Comparison of ENCODE assay signal across 1 cellular context in genomic region chr12:125092872-125093680, GRCh38.
A peak's percentile ranks its signal among the peaks of the same experiment; 100 is the strongest.
TF ChIP-seq lines count a peak whose summit lies in the region.

No MANE protein-coding gene starts in this region.

TF ChIP-seq in HepG2, 621 proteins besides CTCF, POLR2A, EP300 and RAD21 (continued from another document and continues in another):
- TF ChIP-seq ZGPAT (CRISPR knock-in tag; IDR thresholded peaks at IDR 0.05) (peak; percentile 63), SSRP1 (CRISPR knock-in tag; IDR thresholded peaks at IDR 0.05) (no peak), ZNF44 (CRISPR knock-in tag; IDR thresholded peaks at IDR 0.05) (0 out of 2 replicates have a peak, but pooled peaks have one; percentile 69), ZNF205 (CRISPR knock-in tag; IDR thresholded peaks at IDR 0.05) (peak; percentile 53; the same call in 1 of the 2 replicates), HNRNPH1 (optimal IDR thresholded peaks at IDR 0.05; ENCODE audit: low read depth, low read length) (no peak), ZNF749 (CRISPR knock-in tag; IDR thresholded peaks at IDR 0.05; ENCODE audit: borderline replicate concordance) (no peak), ZHX2 (IDR thresholded peaks at IDR 0.05; ENCODE audit: low read depth) (peak; percentile 10; the same call in 1 of the 2 replicates), ZHX2 (CRISPR knock-in tag; IDR thresholded peaks at IDR 0.05; ENCODE audit: borderline replicate concordance) (no peak), ETV6 (CRISPR knock-in tag; conservative IDR thresholded peaks at IDR 0.05) (no peak), PPARG (CRISPR knock-in tag; conservative IDR thresholded peaks at IDR 0.05) (0 out of 2 replicates have a peak, but pooled peaks have one; percentile 10), SALL2 (CRISPR knock-in tag; IDR thresholded peaks at IDR 0.05) (0 out of 2 replicates have a peak, but pooled peaks have one; percentile 51), NCOA5 (CRISPR knock-in tag; IDR thresholded peaks at IDR 0.05) (no peak), ZNF430 (CRISPR knock-in tag; IDR thresholded peaks at IDR 0.05) (no peak), PRMT3 (CRISPR knock-in tag; IDR thresholded peaks at IDR 0.05; ENCODE audit: borderline replicate concordance, low read depth) (no peak), SOX13 (IDR thresholded peaks at IDR 0.05) (no peak; the same call in 1 of the 2 replicates), SOX13 (CRISPR knock-in tag; conservative IDR thresholded peaks at IDR 0.05 in 1 of 2, IDR thresholded peaks at IDR 0.05 in 1 of 2) (peak in 1 of 2 experiments; percentile 36; a peak in 1 of 4 replicates), NFYC (CRISPR knock-in tag; IDR thresholded peaks at IDR 0.05) (0 out of 2 replicates have a peak, but pooled peaks have one; percentile 10), HINFP (CRISPR knock-in tag; IDR thresholded peaks at IDR 0.05; ENCODE audit: low read depth) (0 out of 2 replicates have a peak, but pooled peaks have one; percentile 58), ZNF160 (CRISPR knock-in tag; IDR thresholded peaks at IDR 0.05) (no peak), ZNF639 (CRISPR knock-in tag; conservative IDR thresholded peaks at IDR 0.05) (no peak; the same call in 1 of the 2 replicates), ZNF329 (CRISPR knock-in tag; IDR thresholded peaks at IDR 0.05; ENCODE audit: low read depth) (no peak), HNF4A (CRISPR knock-in tag; IDR thresholded peaks at IDR 0.05) (0 out of 2 replicates have a peak, but pooled peaks have one; percentile 75), KLF12 (CRISPR knock-in tag; IDR thresholded peaks at IDR 0.05; ENCODE audit: borderline replicate concordance) (peak; percentile 50; the same call in 1 of the 2 replicates), KLF13 (CRISPR knock-in tag; IDR thresholded peaks at IDR 0.05) (0 out of 2 replicates have a peak, but pooled peaks have one; percentile 59), REXO4 (CRISPR knock-in tag; IDR thresholded peaks at IDR 0.05; ENCODE audit: borderline replicate concordance) (0 out of 2 replicates have a peak, but pooled peaks have one; percentile 3), RERE (CRISPR knock-in tag; IDR thresholded peaks at IDR 0.05; ENCODE audit: low read depth) (0 out of 2 replicates have a peak, but pooled peaks have one; percentile 34), ZNF17 (CRISPR knock-in tag; IDR thresholded peaks at IDR 0.05) (no peak), PAWR (CRISPR knock-in tag; IDR thresholded peaks at IDR 0.05; ENCODE audit: borderline replicate concordance) (peak; percentile 78; the same call in 1 of the 2 replicates), SIX1 (CRISPR knock-in tag; IDR thresholded peaks at IDR 0.05; ENCODE audit: borderline replicate concordance) (no peak), PRDM15 (CRISPR knock-in tag; IDR thresholded peaks at IDR 0.05) (peak; percentile 82; the same call in 1 of the 2 replicates), RXRA (CRISPR knock-in tag; IDR thresholded peaks at IDR 0.05) (peak; percentile 28), SAP130 (CRISPR knock-in tag; IDR thresholded peaks at IDR 0.05; ENCODE audit: low read depth) (peak; percentile 76), MYNN (CRISPR knock-in tag; IDR thresholded peaks at IDR 0.05; ENCODE audit: low read depth) (no peak), ZNF589 (CRISPR knock-in tag; conservative IDR thresholded peaks at IDR 0.05) (peak; percentile 73), MIER3 (CRISPR knock-in tag; IDR thresholded peaks at IDR 0.05; ENCODE audit: borderline replicate concordance) (no peak), NCOA1 (CRISPR knock-in tag; IDR thresholded peaks at IDR 0.05) (no peak), ZNF800 (CRISPR knock-in tag; IDR thresholded peaks at IDR 0.05) (no peak), ZNF343 (CRISPR knock-in tag; IDR thresholded peaks at IDR 0.05) (peak; percentile 2; the same call in 1 of the 2 replicates), ZNF235 (CRISPR knock-in tag; IDR thresholded peaks at IDR 0.05; ENCODE audit: borderline replicate concordance) (no peak), BRD4 (CRISPR knock-in tag; IDR thresholded peaks at IDR 0.05) (no peak), ZNF20 (CRISPR knock-in tag; IDR thresholded peaks at IDR 0.05) (no peak)
